ENCODE assay signal across 8 cellular contexts in genomic region chr6:26157838-26158580, GRCh38.
DNase-seq lines count a peak whose midpoint lies in the region; ATAC-seq, FAIRE-seq and TF ChIP-seq lines count a peak whose summit lies in the region.

No MANE protein-coding gene starts in this region.

- H3K27ac Mint-ChIP-seq in activated CD4-positive, alpha-beta T cell treated with anti-CD3 and anti-CD28 coated beads for 36 hours: peak overlapping the region; percentile 97

- no peaks in the 10 kb centered on the region for H3K27me3 Mint-ChIP-seq in activated CD4-positive, alpha-beta T cell treated with anti-CD3 and anti-CD28 coated beads for 36 hours

- intact Hi-C loops in activated CD4-positive, alpha-beta T cell treated with anti-CD3 and anti-CD28 coated beads for 36 hours (cut with DNase I, micrococcal nuclease): loop anchor here (1.0 to 5.0 kb wide), 23 partner anchors 13 to 1735 kb away; a partner anchor contains a TSS

- peak; percentile 85 for FAIRE-seq in colon (lab: Jason Lieb, UNC)

- peaks cover 19% of the 10 kb centered on the region for H3K36me3 Mint-ChIP-seq in activated CD4-positive, alpha-beta T cell treated with anti-CD3 and anti-CD28 coated beads for 36 hours (ENCODE audit: low read depth)

- ATAC-seq in HG03432 (IDR thresholded peaks at IDR 0.05; ENCODE audit: unreplicated experiment): peak; percentile 58
- peak; percentile 68 for ATAC-seq in activated CD4-positive, alpha-beta T cell treated with anti-CD3 and anti-CD28 coated beads for 36 hours

- DNase-seq in AG20443 (ENCODE audit: low spot score) (peak; percentile 90), NCI-H510A treated with DMSO at 0.1 percent for 48 hours (lab: John Stamatoyannopoulos, UW) (peak; percentile 98), kidney tubule cell (ENCODE audit: low spot score) (peak; percentile 100)
- peak; percentile 89 for DNase-seq in activated CD4-positive, alpha-beta T cell treated with anti-CD3 and anti-CD28 coated beads for 36 hours
- peak; percentile 39 to 68 for DNase-seq in stimulated activated CD4-positive, alpha-beta T cell treated with anti-CD3 and anti-CD28 coated beads, Interleukin-1b, Interleukin-23, amount 100 ng/mL, for 1 hour (ENCODE audit: low read depth in 2 of 2)

- peak overlapping the region; percentile 86 for H3K4me3 Mint-ChIP-seq in activated CD4-positive, alpha-beta T cell treated with anti-CD3 and anti-CD28 coated beads for 36 hours

- peak; percentile 92 for TF ChIP-seq POLR2A in GM19099 (IDR thresholded peaks at IDR 0.05; ENCODE audit: extremely low read depth, insufficient read length, low read depth)

- CTCF ChIA-PET in activated CD4-positive, alpha-beta T cell treated with anti-CD3 and anti-CD28 coated beads for 36 hours (lab: Charles Lee): interaction anchor here (0.6 to 2.7 kb wide), 11 partner anchors 11 to 132 kb away, joined by 3 to 16 read pairs (median 5); a partner anchor contains a TSS

- no peaks in the 10 kb centered on the region for H3K9me3 Mint-ChIP-seq in activated CD4-positive, alpha-beta T cell treated with anti-CD3 and anti-CD28 coated beads for 36 hours (ENCODE audit: low read depth)

- POLR2A ChIA-PET in activated CD4-positive, alpha-beta T cell treated with anti-CD3 and anti-CD28 coated beads for 36 hours (lab: Charles Lee): interaction anchor here (0.7 to 6.6 kb wide), 32 partner anchors 11 to 1679 kb away, joined by 3 to 542 read pairs (median 18); a partner anchor contains a TSS

- H3K4me1 Mint-ChIP-seq in activated CD4-positive, alpha-beta T cell treated with anti-CD3 and anti-CD28 coated beads for 36 hours: peaks cover 31% of the 10 kb centered on the region

Comparison
In these comparisons a context has a peak if more than half of its experiments do, and no peak if none do; other contexts are left out.
1. Peak in every context shown above with its lines: DNase-seq and ATAC-seq.